9 cellular contexts compared by ENCODE assay signal in genomic region chr4:139278956-139279722, GRCh38. TPM values are rescaled to one million over a fixed set of nuclear protein-coding genes. Genes with fewer than 3 reads are reported as not detected.
DNase-seq lines count a peak whose midpoint lies in the region; ATAC-seq and TF ChIP-seq lines count a peak whose summit lies in the region.
"Had no signal": no experiment of that assay in that cellular context is flagged by ENCODE, and none has a peak within 500 bp of the region (broad histone marks: within the 10 kb centered on the region; RNA-seq: fewer than 3 reads in every experiment).

No MANE protein-coding gene starts in this region.

- peaks cover 41% of the 10 kb centered on the region for H3K27me3 ChIP-seq in neural cell (ENCODE audit: insufficient read depth, low read depth, low read length)
- H3K27me3 ChIP-seq in PC-9 (ENCODE audit: insufficient read depth, low read depth) = no peaks in the 10 kb centered on the region

- peak overlapping the region; percentile 75 to 89 for H3K4me3 Mint-ChIP-seq in CD14-positive monocyte
- H3K4me3 Mint-ChIP-seq in endothelial cell (ENCODE audit: unreplicated experiment) = peak overlapping the region; percentile 53

- TF ChIP-seq RAD21 in neural cell (conservative IDR thresholded peaks at IDR 0.05) = no peak

- H3K36me3 ChIP-seq in OCI-LY7 (ENCODE audit: insufficient read depth, low read length) (no peaks in the 10 kb centered on the region), neural cell (ENCODE audit: insufficient read depth, low read length) (no peaks in the 10 kb centered on the region), PC-9 (ENCODE audit: low read depth) (no peaks in the 10 kb centered on the region)

- intact Hi-C loops in CD14-positive monocyte (cut with micrococcal nuclease) = no loop called here
- intact Hi-C loops in OCI-LY7 (cut with micrococcal nuclease; ENCODE audit: unreplicated experiment) = no loop called here
- intact Hi-C loops in PC-9 (cut with micrococcal nuclease; ENCODE audit: unreplicated experiment) = no loop called here

- H3K9me2 ChIP-seq in OCI-LY7 (ENCODE audit: insufficient read depth, low read length) = no peaks in the 10 kb centered on the region
- no peaks in the 10 kb centered on the region for H3K9me2 ChIP-seq in neural cell (ENCODE audit: insufficient read depth, low read length)
- no peaks in the 10 kb centered on the region for H3K9me2 ChIP-seq in PC-9 (ENCODE audit: insufficient read depth)

- TF ChIP-seq EP300 in neural cell (conservative IDR thresholded peaks at IDR 0.05; ENCODE audit: poor library complexity, severe bottlenecking) = no peak

- H4K20me1 ChIP-seq in OCI-LY7 (ENCODE audit: insufficient read depth, low read length) (no peaks in the 10 kb centered on the region), neural cell (ENCODE audit: insufficient read depth) (no peaks in the 10 kb centered on the region), PC-9 (ENCODE audit: insufficient read depth) (no peaks in the 10 kb centered on the region)

- no peak for ATAC-seq in HG03280 (IDR thresholded peaks at IDR 0.05; ENCODE audit: unreplicated experiment)

- H3K36me3 Mint-ChIP-seq in CD14-positive monocyte = peaks cover 0 to 8% of the 10 kb centered on the region in 2 donors
- H3K36me3 Mint-ChIP-seq in endothelial cell (ENCODE audit: low read depth, unreplicated experiment) = no peaks in the 10 kb centered on the region

- H3K79me2 ChIP-seq in OCI-LY7 (ENCODE audit: insufficient read depth, low read depth, low read length) = no peaks in the 10 kb centered on the region
- H3K79me2 ChIP-seq in neural cell (replicated peaks; ENCODE audit: insufficient read depth, low read length) = no peaks in the 10 kb centered on the region
- no peaks in the 10 kb centered on the region for H3K79me2 ChIP-seq in PC-9 (ENCODE audit: low read depth)

- no peak overlapping the region for H3K9ac ChIP-seq in neural cell (ENCODE audit: low read length)

- H3K9me3 ChIP-seq in OCI-LY7 (ENCODE audit: low read length) (peaks cover 4% of the 10 kb centered on the region; the same call in 1 of the 2 replicates), neural cell (ENCODE audit: low read length) (no peaks in the 10 kb centered on the region), PC-9 (ENCODE audit: insufficient read depth, low read depth) (no peaks in the 10 kb centered on the region)

- H3K27ac Mint-ChIP-seq in CD14-positive monocyte (no peak overlapping the region), endothelial cell (ENCODE audit: unreplicated experiment) (no peak overlapping the region)

- DNase-seq in CD14-positive monocyte (ENCODE audit: low spot score) (no peak), OCI-LY7 (ENCODE audit: low spot score) (no peak), endothelial cell (ENCODE audit: low spot score) (peak; percentile 26), GM19240 (ENCODE audit: insufficient read length, low spot score) (no peak), inferior parietal cortex (ENCODE audit: extremely low spot score) (no peak), PC-9 (no peak)

- no peaks in the 10 kb centered on the region for H3F3A ChIP-seq in neural cell (ENCODE audit: insufficient read depth, low read length, poor library complexity, severe bottlenecking)
- H3F3A ChIP-seq in PC-9 (ENCODE audit: insufficient read depth, low read depth) = no peaks in the 10 kb centered on the region

- CTCF ChIA-PET in OCI-LY7 (lab: Charles Lee; ENCODE audit: unreplicated experiment) = no interaction called here
- CTCF ChIA-PET in PC-9 (lab: Charles Lee) = no interaction called here

- H3K4me1 ChIP-seq in OCI-LY7 (ENCODE audit: insufficient read depth, low read length, poor library complexity, severe bottlenecking) (peaks cover 19% of the 10 kb centered on the region), PC-9 (replicated peaks; ENCODE audit: insufficient read depth) (no peaks in the 10 kb centered on the region)

- BruUV-seq in OCI-LY7 (replicated peaks; lab: Mats Ljungman, UMichigan) (no TSS peak), PC-9 (replicated peaks; lab: Mats Ljungman, UMichigan) (no TSS peak)

- H3K27ac ChIP-seq in OCI-LY7 (ENCODE audit: low read depth, low read length, poor library complexity, severe bottlenecking) = no peak overlapping the region
- H3K27ac ChIP-seq in neural cell (ENCODE audit: low read length) = no peak overlapping the region
- no peak overlapping the region for H3K27ac ChIP-seq in PC-9
- H3K27ac ChIP-seq: VCaP had no signal

- H2AFZ ChIP-seq in OCI-LY7 (ENCODE audit: low read length) = peak overlapping the region; percentile 84
- H2AFZ ChIP-seq in neural cell (ENCODE audit: low read depth, low read length) = no peak overlapping the region
- no peak overlapping the region for H2AFZ ChIP-seq in PC-9

- TF ChIP-seq CTCF in CD14-positive monocyte (IDR thresholded peaks at IDR 0.05) (no peak), OCI-LY7 (conservative IDR thresholded peaks at IDR 0.05; ENCODE audit: low read length) (no peak), endothelial cell (IDR thresholded peaks at IDR 0.05; ENCODE audit: unreplicated experiment) (no peak), neural cell (IDR thresholded peaks at IDR 0.05; ENCODE audit: poor library complexity, severe bottlenecking) (no peak), PC-9 (conservative IDR thresholded peaks at IDR 0.05) (no peak)

- H3K9me3 Mint-ChIP-seq in CD14-positive monocyte (peaks cover 0 to 12% (median 3%) of the 10 kb centered on the region in 7 donors), endothelial cell (ENCODE audit: unreplicated experiment) (no peaks in the 10 kb centered on the region)

- H3K4me2 ChIP-seq in OCI-LY7 (ENCODE audit: low read length) = peak overlapping the region; percentile 43
- no peak overlapping the region for H3K4me2 ChIP-seq in neural cell (ENCODE audit: low read length)
- no peak overlapping the region for H3K4me2 ChIP-seq in PC-9

- H3K27me3 Mint-ChIP-seq in CD14-positive monocyte (ENCODE audit: low read depth in 3 of 3) (peaks cover 57 to 68% (median 65%) of the 10 kb centered on the region in 3 donors), endothelial cell (ENCODE audit: unreplicated experiment) (peaks cover 6% of the 10 kb centered on the region)

- POLR2A ChIA-PET in OCI-LY7 (lab: Charles Lee) = interaction anchor here (0.6 to 1.4 kb wide), 2 partner anchors 17 to 154 kb away, joined by 3 read pairs; no protein-coding TSS in a partner anchor
- POLR2A ChIA-PET in PC-9 (lab: Charles Lee; ENCODE audit: unreplicated experiment) = no interaction called here

- H3K4me3 ChIP-seq in OCI-LY7 (ENCODE audit: low read depth, low read length, poor library complexity, severe bottlenecking) (peak overlapping the region; percentile 29), neural cell (ENCODE audit: low read length) (peak overlapping the region; percentile 60), PC-9 (no peak overlapping the region)

- H3K4me1 Mint-ChIP-seq in CD14-positive monocyte (peaks cover 23% of the 10 kb centered on the region), endothelial cell (ENCODE audit: unreplicated experiment) (peaks cover 3% of the 10 kb centered on the region)

TF ChIP-seq in neural cell, 6 proteins besides CTCF, POLR2A, EP300 and RAD21:
- TF ChIP-seq TAF1 (IDR thresholded peaks at IDR 0.05; ENCODE audit: low read depth) = no peak
- TF ChIP-seq, protein P1, sequence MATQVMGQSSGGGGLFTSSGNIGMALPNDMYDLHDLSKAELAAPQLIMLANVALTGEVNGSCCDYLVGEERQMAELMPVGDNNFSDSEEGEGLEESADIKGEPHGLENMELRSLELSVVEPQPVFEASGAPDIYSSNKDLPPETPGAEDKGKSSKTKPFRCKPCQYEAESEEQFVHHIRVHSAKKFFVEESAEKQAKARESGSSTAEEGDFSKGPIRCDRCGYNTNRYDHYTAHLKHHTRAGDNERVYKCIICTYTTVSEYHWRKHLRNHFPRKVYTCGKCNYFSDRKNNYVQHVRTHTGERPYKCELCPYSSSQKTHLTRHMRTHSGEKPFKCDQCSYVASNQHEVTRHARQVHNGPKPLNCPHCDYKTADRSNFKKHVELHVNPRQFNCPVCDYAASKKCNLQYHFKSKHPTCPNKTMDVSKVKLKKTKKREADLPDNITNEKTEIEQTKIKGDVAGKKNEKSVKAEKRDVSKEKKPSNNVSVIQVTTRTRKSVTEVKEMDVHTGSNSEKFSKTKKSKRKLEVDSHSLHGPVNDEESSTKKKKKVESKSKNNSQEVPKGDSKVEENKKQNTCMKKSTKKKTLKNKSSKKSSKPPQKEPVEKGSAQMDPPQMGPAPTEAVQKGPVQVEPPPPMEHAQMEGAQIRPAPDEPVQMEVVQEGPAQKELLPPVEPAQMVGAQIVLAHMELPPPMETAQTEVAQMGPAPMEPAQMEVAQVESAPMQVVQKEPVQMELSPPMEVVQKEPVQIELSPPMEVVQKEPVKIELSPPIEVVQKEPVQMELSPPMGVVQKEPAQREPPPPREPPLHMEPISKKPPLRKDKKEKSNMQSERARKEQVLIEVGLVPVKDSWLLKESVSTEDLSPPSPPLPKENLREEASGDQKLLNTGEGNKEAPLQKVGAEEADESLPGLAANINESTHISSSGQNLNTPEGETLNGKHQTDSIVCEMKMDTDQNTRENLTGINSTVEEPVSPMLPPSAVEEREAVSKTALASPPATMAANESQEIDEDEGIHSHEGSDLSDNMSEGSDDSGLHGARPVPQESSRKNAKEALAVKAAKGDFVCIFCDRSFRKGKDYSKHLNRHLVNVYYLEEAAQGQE (IDR thresholded peaks at IDR 0.05; ENCODE audit: borderline replicate concordance) = no peak
- TF ChIP-seq MXI1 (conservative IDR thresholded peaks at IDR 0.05; ENCODE audit: poor library complexity, severe bottlenecking) = no peak
- no peak for TF ChIP-seq POLR2AphosphoS5 (IDR thresholded peaks at IDR 0.05)
- TF ChIP-seq EZH2 (IDR thresholded peaks at IDR 0.05; ENCODE audit: borderline replicate concordance, insufficient read depth, low read length, poor library complexity, severe bottlenecking) = no peak
- TF ChIP-seq SMC3 (conservative IDR thresholded peaks at IDR 0.05; ENCODE audit: poor library complexity) = no peak

RNA-seq across cellular contexts. Expression of gene MGARP, which starts 0.9 kb away (rescaled TPM):
- polyA plus RNA-seq in CD14-positive monocyte (under 1 TPM in 1 of 2 donors, not detected in 1; 0.19 TPM), neural cell (1.3 and 1.9 TPM in 2 replicates)
- 0.88 and 2.6 TPM in 2 replicates for total RNA-seq in OCI-LY7 (2014; rRNA removed; shearing (Covaris generic))
- total RNA-seq in OCI-LY7 (2022) (0.28 TPM in 1 of 2 replicates, not detected in the other), endothelial cell (ENCODE audit: unreplicated experiment) (not detected), PC-9 (2021) (0.40 TPM in 1 of 2 replicates, not detected in the other)
- 0.58 TPM in 1 of 2 replicates, not detected in the other for polyA minus RNA-seq in neural cell

RNA-seq across cellular contexts. Expression of gene NAA15, which starts 22.2 kb away (rescaled TPM):
- 10 to 100 TPM in 1 of 2 donors, 1 to 10 TPM in 1; 8.8 to 20.2 TPM for polyA plus RNA-seq in CD14-positive monocyte
- total RNA-seq in OCI-LY7 (2014; rRNA removed; shearing (Covaris generic)) = 45.3 and 50.1 TPM in 2 replicates
- total RNA-seq in OCI-LY7 (2022) = 78.7 and 95.9 TPM in 2 replicates
- 37.8 TPM for total RNA-seq in endothelial cell (ENCODE audit: unreplicated experiment)
- polyA plus RNA-seq in neural cell = 12.5 and 12.7 TPM in 2 replicates
- 74.3 and 78.6 TPM in 2 replicates for polyA minus RNA-seq in neural cell
- 43.8 and 51.7 TPM in 2 replicates for total RNA-seq in PC-9 (2021)

RNA-seq across cellular contexts. Expression of gene NDUFC1, which starts 23.1 kb away (rescaled TPM):
- polyA plus RNA-seq in CD14-positive monocyte (100 to 1,000 TPM; 123 to 134 TPM), neural cell (102 and 103 TPM in 2 replicates)
- total RNA-seq in OCI-LY7 (2014; rRNA removed; shearing (Covaris generic)) = 52.1 and 82.6 TPM in 2 replicates
- total RNA-seq in OCI-LY7 (2022) (63.6 and 69.2 TPM in 2 replicates), endothelial cell (ENCODE audit: unreplicated experiment) (44.8 TPM), PC-9 (2021) (55.9 and 59.3 TPM in 2 replicates)
- polyA minus RNA-seq in neural cell = 23.1 and 28.9 TPM in 2 replicates
